ENCODE assay signal across 8 cellular contexts in the genomic region with DNA sequence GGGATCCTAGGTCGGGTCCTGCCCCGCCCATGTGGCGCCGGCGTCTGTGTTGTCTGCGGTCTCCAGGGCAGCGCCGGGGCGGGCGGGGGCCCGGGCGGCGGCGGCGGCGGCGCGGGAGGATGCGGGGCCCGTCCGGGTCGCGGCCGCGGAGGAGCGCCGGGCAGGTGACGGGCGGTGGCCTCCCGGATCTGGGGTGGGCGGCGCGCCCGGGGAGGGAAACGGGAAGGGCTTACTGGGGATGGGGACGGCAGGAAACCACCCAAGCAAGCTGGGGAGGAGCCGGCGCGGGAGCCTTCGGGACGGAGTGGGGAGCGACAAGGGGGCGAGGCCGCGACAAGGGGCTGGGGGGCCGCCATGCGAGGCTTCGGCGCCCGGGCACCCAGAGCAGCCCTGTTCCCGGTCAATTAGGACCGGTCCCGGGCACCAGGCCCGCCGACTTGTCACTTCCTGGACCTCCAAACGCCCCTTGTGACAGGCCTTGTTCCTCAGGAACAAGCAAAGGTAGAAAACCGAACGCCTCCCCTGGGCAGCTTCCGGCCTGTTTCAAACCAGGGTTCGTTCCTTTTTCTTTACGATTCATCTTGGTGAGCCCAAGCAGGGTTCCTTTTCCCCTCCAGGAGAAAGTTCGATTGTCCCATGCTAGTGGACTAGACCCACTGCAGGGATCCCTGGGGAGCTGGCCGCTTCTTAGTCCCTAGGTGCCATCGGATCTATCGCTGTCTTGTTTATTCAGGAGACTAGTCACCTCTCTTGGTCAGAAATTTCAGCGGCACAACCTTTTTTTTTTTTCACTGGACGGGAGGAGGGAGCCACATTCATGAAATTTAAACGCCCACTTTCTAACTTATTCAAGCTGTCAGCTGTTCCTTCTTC. TPM values are rescaled to one million over a fixed set of nuclear protein-coding genes. Genes with fewer than 3 reads are reported as not detected.
DNase-seq lines count a peak whose midpoint lies in the region; TF ChIP-seq lines count a peak whose summit lies in the region.

No MANE protein-coding gene starts in this region.

- H3K9me3 ChIP-seq in HUES48 (ENCODE audit: control insufficient read depth, insufficient read depth, low read length) = no peaks in the 10 kb centered on the region
- no peaks in the 10 kb centered on the region for H3K9me3 ChIP-seq in skeletal muscle tissue (ENCODE audit: control insufficient read depth in 3 of 3, low read length in 3 of 3)

- in situ Hi-C loops in GM13976 (cut with MboI; ENCODE audit: low sequenced_read_pairs, unreplicated experiment) = no loop called here
- in situ Hi-C loops in brain microvascular endothelial cell (cut with HindIII; ENCODE audit: low pct_ligation_motif_present, low sequenced_read_pairs) = no loop called here

- H3K9ac ChIP-seq in HUES48 (ENCODE audit: low read depth, low read length) (peak overlapping the region; percentile 42; the same call in 1 of the 2 replicates), skeletal muscle tissue (ENCODE audit: low read depth in 1 of 3, low read length in 3 of 3) (peak overlapping the region; percentile 51 to 77 (median 51))

- H3K27me3 ChIP-seq in HUES48 (ENCODE audit: control insufficient read depth, insufficient read depth, low read length) (peaks cover 14% of the 10 kb centered on the region), brain microvascular endothelial cell (replicated peaks) (no peaks in the 10 kb centered on the region), skeletal muscle tissue (ENCODE audit: control insufficient read depth in 3 of 3, insufficient read depth in 3 of 3, low read length in 3 of 3) (peaks cover 20 to 25% (median 21%) of the 10 kb centered on the region in 3 donors)

- peak; percentile 60 for DNase-seq in GM13976 (ENCODE audit: low spot score)
- DNase-seq in T1000 (lab: John Stamatoyannopoulos, UW) = peak; percentile 13
- peak; percentile 74 for DNase-seq in brain microvascular endothelial cell
- peak; percentile 64 for DNase-seq in iPS-NIHi11 (ENCODE audit: low spot score)
- no peak for DNase-seq in OCI-M1 (lab: John Stamatoyannopoulos, UW)
- no peak for DNase-seq in NCI-H82 treated with DMSO at 0.1 percent for 48 hours (lab: John Stamatoyannopoulos, UW; ENCODE audit: unreplicated experiment)

- TF ChIP-seq CTCF in GM13976 (IDR thresholded peaks at IDR 0.05; ENCODE audit: borderline replicate concordance, control extremely low read depth, extremely low read depth, insufficient read depth, missing control alignments) (no peak), brain microvascular endothelial cell (IDR thresholded peaks at IDR 0.05; ENCODE audit: low read depth, low read length, missing control alignments) (no peak)

- H3K4me1 ChIP-seq in HUES48 (ENCODE audit: control insufficient read depth, insufficient read depth, low read length) (peaks cover 33% of the 10 kb centered on the region), skeletal muscle tissue (ENCODE audit: control insufficient read depth in 3 of 3, insufficient read depth in 3 of 3, low read length in 3 of 3) (peaks cover 0 to 9% (median 6%) of the 10 kb centered on the region in 3 donors)

- peak overlapping the region; percentile 77 for H3K4me3 ChIP-seq in HUES48 (ENCODE audit: low read depth, low read length)
- peak overlapping the region; percentile 69 for H3K4me3 ChIP-seq in brain microvascular endothelial cell (ENCODE audit: low read depth, low read length)
- peak overlapping the region; percentile 44 to 74 (median 60) for H3K4me3 ChIP-seq in skeletal muscle tissue (ENCODE audit: low read length in 3 of 3)

- H3K27ac ChIP-seq in HUES48 (ENCODE audit: low read depth, low read length) (peak overlapping the region; percentile 80), brain microvascular endothelial cell (peak overlapping the region; percentile 72), skeletal muscle tissue (ENCODE audit: low read depth, low read length) (peak overlapping the region; percentile 33)

- H3K36me3 ChIP-seq in HUES48 (ENCODE audit: control insufficient read depth, insufficient read depth, low read length) (no peaks in the 10 kb centered on the region), brain microvascular endothelial cell (replicated peaks) (no peaks in the 10 kb centered on the region), skeletal muscle tissue (ENCODE audit: control insufficient read depth in 3 of 3, insufficient read depth in 3 of 3, low read length in 3 of 3) (peaks cover 0 to 2% (median 0%) of the 10 kb centered on the region in 3 donors)

RNA-seq across cellular contexts. Expression of a gene that starts 0.5 kb away (rescaled TPM):
- total RNA-seq in skeletal muscle tissue = 1.6 TPM

RNA-seq across cellular contexts. Expression of a gene that starts 44.7 kb away (rescaled TPM):
- under 0.01 TPM for total RNA-seq in skeletal muscle tissue

Comparison
In these comparisons a context has a peak if more than half of its experiments do, and no peak if none do; other contexts are left out.
1. DNase-seq: peak in GM13976 (single experiment), T1000 (single experiment), brain microvascular endothelial cell (single experiment) and iPS-NIHi11 (single experiment); none in OCI-M1 (single experiment) and NCI-H82 treated with DMSO at 0.1 percent for 48 hours (single experiment).
2. Peak in every context shown above with its lines, with median percentiles within 50 percentile points of each other: H3K27ac ChIP-seq and H3K4me3 ChIP-seq.